In genomic region chr2:30139131-30139870, GRCh38 we compare ENCODE assay signal across 9 cellular contexts. TPM values are rescaled to one million over a fixed set of nuclear protein-coding genes. Genes with fewer than 3 reads are reported as not detected.
DNase-seq lines count a peak whose midpoint lies in the region; ATAC-seq and TF ChIP-seq lines count a peak whose summit lies in the region.
"Had no signal": no experiment of that assay in that cellular context is flagged by ENCODE, and none has a peak within 500 bp of the region (broad histone marks: within the 10 kb centered on the region; RNA-seq: fewer than 3 reads in every experiment).

No MANE protein-coding gene starts in this region.

- POLR2A ChIA-PET in activated B cell treated with CpG ODN at 0.5 μM for 24 hours (lab: Charles Lee): interaction anchor here (1.0 to 1.8 kb wide), 3 partner anchors 7 to 93 kb away, joined by 3 to 17 read pairs (median 15); partner anchors contain the start of gene YPEL5

- peaks cover 14% of the 10 kb centered on the region for H3K27me3 Mint-ChIP-seq in activated B cell treated with CpG ODN at 0.5 μM for 24 hours

- TF ChIP-seq CTCF in activated B cell treated with CpG ODN at 0.5 μM for 24 hours (IDR thresholded peaks at IDR 0.05): no peak

- H3K27ac Mint-ChIP-seq in activated B cell treated with CpG ODN at 0.5 μM for 24 hours: peak overlapping the region; percentile 64
- H3K27ac Mint-ChIP-seq: dendritic cell treated with granulocyte-macrophage colony-stimulating factor and Interleukin-4, amounts not matched to agents 40 ng/mL and 50 ng/mL, for 4 days had no signal

- H3K4me3 Mint-ChIP-seq in activated B cell treated with CpG ODN at 0.5 μM for 24 hours: peak overlapping the region; percentile 32
- H3K4me3 Mint-ChIP-seq: dendritic cell treated with granulocyte-macrophage colony-stimulating factor and Interleukin-4, amounts not matched to agents 40 ng/mL and 50 ng/mL, for 4 days had no signal

- peak; percentile 74 for ATAC-seq in GM19328 (IDR thresholded peaks at IDR 0.05; ENCODE audit: unreplicated experiment)
- ATAC-seq in HG02884 (IDR thresholded peaks at IDR 0.05; ENCODE audit: unreplicated experiment): peak; percentile 71
- ATAC-seq in activated B cell treated with CpG ODN at 0.5 μM for 24 hours (ENCODE audit: low read depth): peak; percentile 71
- ATAC-seq in left cardiac atrium: no peak

- DNase-seq in activated B cell treated with CpG ODN at 0.5 μM for 24 hours (no peak), left cardiac atrium (no peak), Kasumi-1 (lab: John Stamatoyannopoulos, UW) (no peak), NCI-H1694 treated with DMSO at 0.1 percent for 48 hours (lab: John Stamatoyannopoulos, UW) (no peak)
- peak; percentile 43 for DNase-seq in stimulated activated CD4-positive, alpha-beta T cell treated with anti-CD3 and anti-CD28 coated beads, Interleukin-4, amount 100 ng/mL, for 1 hour
- DNase-seq: NCI-H1092 had no signal

- CTCF ChIA-PET in activated B cell treated with CpG ODN at 0.5 μM for 24 hours (lab: Charles Lee): interaction anchor here (1.0 to 2.8 kb wide), 5 partner anchors 9 to 573 kb away, joined by 3 to 13 read pairs (median 4); no protein-coding TSS in a partner anchor

- H3K4me1 Mint-ChIP-seq in activated B cell treated with CpG ODN at 0.5 μM for 24 hours: peaks cover 11% of the 10 kb centered on the region

- H3K36me3 Mint-ChIP-seq in activated B cell treated with CpG ODN at 0.5 μM for 24 hours (ENCODE audit: low read depth): no peaks in the 10 kb centered on the region

- intact Hi-C loops in activated B cell treated with CpG ODN at 0.5 μM for 24 hours (cut with micrococcal nuclease): loop anchor here (1.0 to 2.0 kb wide), 2 partner anchors 8 to 48 kb away; partner anchors contain the start of gene YPEL5
- intact Hi-C loops in left cardiac atrium (cut with DNase I): no loop called here

- no peaks in the 10 kb centered on the region for H3K9me3 Mint-ChIP-seq in activated B cell treated with CpG ODN at 0.5 μM for 24 hours
- H3K9me3 Mint-ChIP-seq: dendritic cell treated with granulocyte-macrophage colony-stimulating factor and Interleukin-4, amounts not matched to agents 40 ng/mL and 50 ng/mL, for 4 days had no signal

RNA-seq across cellular contexts. Expression of gene YPEL5, which starts 7.5 kb away (rescaled TPM):
- total RNA-seq in activated B cell treated with CpG ODN at 0.5 μM for 24 hours (56.7 and 57.4 TPM in 2 replicates), left cardiac atrium (10 to 100 TPM; 54.0 to 55.2 TPM)

Comparison
In these comparisons a context has a peak if more than half of its experiments do, and no peak if none do; other contexts are left out.
1. ATAC-seq: peak in GM19328 (single experiment), HG02884 (single experiment) and activated B cell treated with CpG ODN at 0.5 μM for 24 hours (single experiment); none in left cardiac atrium (0 of 2).